Comparison of ENCODE assay signal across 1 cellular context in genomic region chr3:45887759-45888511, GRCh38.
TF ChIP-seq lines count a peak whose summit lies in the region.

No MANE protein-coding gene starts in this region.

TF ChIP-seq in HepG2, 621 proteins besides CTCF, POLR2A, EP300 and RAD21:
- TF ChIP-seq ZNF784 (CRISPR knock-in tag; IDR thresholded peaks at IDR 0.05; ENCODE audit: borderline replicate concordance) = no peak
- no peak for TF ChIP-seq HOXA5 (CRISPR knock-in tag; IDR thresholded peaks at IDR 0.05)
- TF ChIP-seq ZBTB46 (CRISPR knock-in tag; IDR thresholded peaks at IDR 0.05; ENCODE audit: borderline replicate concordance) = no peak
- TF ChIP-seq ZNF281 (CRISPR knock-in tag; IDR thresholded peaks at IDR 0.05; ENCODE audit: borderline replicate concordance) = no peak
- TF ChIP-seq ZBTB25 (CRISPR knock-in tag; IDR thresholded peaks at IDR 0.05) = no peak
- no peak for TF ChIP-seq ATF2 (CRISPR knock-in tag; IDR thresholded peaks at IDR 0.05)
TF ChIP-seq in HepG2: peak in this region for 0.
